Comparison of ENCODE assay signal across 1 cellular context in genomic region chr5:4020386-4020785, GRCh38.
TF ChIP-seq lines count a peak whose summit lies in the region.

No MANE protein-coding gene starts in this region.

TF ChIP-seq in GM23338, 12 proteins besides CTCF, POLR2A, EP300 and RAD21 (continued from another document):
- TF ChIP-seq, protein P1, sequence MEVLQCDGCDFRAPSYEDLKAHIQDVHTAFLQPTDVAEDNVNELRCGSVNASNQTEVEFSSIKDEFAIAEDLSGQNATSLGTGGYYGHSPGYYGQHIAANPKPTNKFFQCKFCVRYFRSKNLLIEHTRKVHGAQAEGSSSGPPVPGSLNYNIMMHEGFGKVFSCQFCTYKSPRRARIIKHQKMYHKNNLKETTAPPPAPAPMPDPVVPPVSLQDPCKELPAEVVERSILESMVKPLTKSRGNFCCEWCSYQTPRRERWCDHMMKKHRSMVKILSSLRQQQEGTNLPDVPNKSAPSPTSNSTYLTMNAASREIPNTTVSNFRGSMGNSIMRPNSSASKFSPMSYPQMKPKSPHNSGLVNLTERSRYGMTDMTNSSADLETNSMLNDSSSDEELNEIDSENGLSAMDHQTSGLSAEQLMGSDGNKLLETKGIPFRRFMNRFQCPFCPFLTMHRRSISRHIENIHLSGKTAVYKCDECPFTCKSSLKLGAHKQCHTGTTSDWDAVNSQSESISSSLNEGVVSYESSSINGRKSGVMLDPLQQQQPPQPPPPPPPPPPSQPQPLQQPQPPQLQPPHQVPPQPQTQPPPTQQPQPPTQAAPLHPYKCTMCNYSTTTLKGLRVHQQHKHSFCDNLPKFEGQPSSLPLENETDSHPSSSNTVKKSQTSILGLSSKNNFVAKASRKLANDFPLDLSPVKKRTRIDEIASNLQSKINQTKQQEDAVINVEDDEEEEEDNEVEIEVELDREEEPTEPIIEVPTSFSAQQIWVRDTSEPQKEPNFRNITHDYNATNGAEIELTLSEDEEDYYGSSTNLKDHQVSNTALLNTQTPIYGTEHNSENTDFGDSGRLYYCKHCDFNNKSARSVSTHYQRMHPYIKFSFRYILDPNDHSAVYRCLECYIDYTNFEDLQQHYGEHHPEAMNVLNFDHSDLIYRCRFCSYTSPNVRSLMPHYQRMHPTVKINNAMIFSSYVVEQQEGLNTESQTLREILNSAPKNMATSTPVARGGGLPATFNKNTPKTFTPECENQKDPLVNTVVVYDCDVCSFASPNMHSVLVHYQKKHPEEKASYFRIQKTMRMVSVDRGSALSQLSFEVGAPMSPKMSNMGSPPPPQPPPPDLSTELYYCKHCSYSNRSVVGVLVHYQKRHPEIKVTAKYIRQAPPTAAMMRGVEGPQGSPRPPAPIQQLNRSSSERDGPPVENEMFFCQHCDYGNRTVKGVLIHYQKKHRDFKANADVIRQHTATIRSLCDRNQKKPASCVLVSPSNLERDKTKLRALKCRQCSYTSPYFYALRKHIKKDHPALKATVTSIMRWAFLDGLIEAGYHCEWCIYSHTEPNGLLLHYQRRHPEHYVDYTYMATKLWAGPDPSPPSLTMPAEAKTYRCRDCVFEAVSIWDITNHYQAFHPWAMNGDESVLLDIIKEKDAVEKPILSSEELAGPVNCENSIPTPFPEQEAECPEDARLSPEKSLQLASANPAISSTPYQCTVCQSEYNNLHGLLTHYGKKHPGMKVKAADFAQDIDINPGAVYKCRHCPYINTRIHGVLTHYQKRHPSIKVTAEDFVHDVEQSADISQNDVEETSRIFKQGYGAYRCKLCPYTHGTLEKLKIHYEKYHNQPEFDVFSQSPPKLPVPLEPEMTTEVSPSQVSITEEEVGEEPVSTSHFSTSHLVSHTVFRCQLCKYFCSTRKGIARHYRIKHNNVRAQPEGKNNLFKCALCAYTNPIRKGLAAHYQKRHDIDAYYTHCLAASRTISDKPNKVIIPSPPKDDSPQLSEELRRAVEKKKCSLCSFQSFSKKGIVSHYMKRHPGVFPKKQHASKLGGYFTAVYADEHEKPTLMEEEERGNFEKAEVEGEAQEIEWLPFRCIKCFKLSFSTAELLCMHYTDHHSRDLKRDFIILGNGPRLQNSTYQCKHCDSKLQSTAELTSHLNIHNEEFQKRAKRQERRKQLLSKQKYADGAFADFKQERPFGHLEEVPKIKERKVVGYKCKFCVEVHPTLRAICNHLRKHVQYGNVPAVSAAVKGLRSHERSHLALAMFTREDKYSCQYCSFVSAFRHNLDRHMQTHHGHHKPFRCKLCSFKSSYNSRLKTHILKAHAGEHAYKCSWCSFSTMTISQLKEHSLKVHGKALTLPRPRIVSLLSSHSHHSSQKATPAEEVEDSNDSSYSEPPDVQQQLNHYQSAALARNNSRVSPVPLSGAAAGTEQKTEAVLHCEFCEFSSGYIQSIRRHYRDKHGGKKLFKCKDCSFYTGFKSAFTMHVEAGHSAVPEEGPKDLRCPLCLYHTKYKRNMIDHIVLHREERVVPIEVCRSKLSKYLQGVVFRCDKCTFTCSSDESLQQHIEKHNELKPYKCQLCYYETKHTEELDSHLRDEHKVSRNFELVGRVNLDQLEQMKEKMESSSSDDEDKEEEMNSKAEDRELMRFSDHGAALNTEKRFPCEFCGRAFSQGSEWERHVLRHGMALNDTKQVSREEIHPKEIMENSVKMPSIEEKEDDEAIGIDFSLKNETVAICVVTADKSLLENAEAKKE (CRISPR knock-in tag; IDR thresholded peaks at IDR 0.05): no peak
- no peak for TF ChIP-seq EZH2 (IDR thresholded peaks at IDR 0.05; ENCODE audit: low read depth, unreplicated experiment)
- TF ChIP-seq, protein P2, sequence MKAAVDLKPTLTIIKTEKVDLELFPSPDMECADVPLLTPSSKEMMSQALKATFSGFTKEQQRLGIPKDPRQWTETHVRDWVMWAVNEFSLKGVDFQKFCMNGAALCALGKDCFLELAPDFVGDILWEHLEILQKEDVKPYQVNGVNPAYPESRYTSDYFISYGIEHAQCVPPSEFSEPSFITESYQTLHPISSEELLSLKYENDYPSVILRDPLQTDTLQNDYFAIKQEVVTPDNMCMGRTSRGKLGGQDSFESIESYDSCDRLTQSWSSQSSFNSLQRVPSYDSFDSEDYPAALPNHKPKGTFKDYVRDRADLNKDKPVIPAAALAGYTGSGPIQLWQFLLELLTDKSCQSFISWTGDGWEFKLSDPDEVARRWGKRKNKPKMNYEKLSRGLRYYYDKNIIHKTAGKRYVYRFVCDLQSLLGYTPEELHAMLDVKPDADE (IDR thresholded peaks at IDR 0.05): no peak
- TF ChIP-seq, protein P3, sequence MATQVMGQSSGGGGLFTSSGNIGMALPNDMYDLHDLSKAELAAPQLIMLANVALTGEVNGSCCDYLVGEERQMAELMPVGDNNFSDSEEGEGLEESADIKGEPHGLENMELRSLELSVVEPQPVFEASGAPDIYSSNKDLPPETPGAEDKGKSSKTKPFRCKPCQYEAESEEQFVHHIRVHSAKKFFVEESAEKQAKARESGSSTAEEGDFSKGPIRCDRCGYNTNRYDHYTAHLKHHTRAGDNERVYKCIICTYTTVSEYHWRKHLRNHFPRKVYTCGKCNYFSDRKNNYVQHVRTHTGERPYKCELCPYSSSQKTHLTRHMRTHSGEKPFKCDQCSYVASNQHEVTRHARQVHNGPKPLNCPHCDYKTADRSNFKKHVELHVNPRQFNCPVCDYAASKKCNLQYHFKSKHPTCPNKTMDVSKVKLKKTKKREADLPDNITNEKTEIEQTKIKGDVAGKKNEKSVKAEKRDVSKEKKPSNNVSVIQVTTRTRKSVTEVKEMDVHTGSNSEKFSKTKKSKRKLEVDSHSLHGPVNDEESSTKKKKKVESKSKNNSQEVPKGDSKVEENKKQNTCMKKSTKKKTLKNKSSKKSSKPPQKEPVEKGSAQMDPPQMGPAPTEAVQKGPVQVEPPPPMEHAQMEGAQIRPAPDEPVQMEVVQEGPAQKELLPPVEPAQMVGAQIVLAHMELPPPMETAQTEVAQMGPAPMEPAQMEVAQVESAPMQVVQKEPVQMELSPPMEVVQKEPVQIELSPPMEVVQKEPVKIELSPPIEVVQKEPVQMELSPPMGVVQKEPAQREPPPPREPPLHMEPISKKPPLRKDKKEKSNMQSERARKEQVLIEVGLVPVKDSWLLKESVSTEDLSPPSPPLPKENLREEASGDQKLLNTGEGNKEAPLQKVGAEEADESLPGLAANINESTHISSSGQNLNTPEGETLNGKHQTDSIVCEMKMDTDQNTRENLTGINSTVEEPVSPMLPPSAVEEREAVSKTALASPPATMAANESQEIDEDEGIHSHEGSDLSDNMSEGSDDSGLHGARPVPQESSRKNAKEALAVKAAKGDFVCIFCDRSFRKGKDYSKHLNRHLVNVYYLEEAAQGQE (IDR thresholded peaks at IDR 0.05; ENCODE audit: unreplicated experiment): no peak
- TF ChIP-seq STAT1 (IDR thresholded peaks at IDR 0.05; ENCODE audit: unreplicated experiment): no peak
